In genomic region chr1:232192781-232193450, GRCh38 we compare ENCODE assay signal across 29 cellular contexts.
DNase-seq lines count a peak whose midpoint lies in the region; ATAC-seq, FAIRE-seq and TF ChIP-seq lines count a peak whose summit lies in the region.
"Had no signal": no experiment of that assay in that cellular context is flagged by ENCODE, and none has a peak within 500 bp of the region (broad histone marks: within the 10 kb centered on the region; RNA-seq: fewer than 3 reads in every experiment).

No MANE protein-coding gene starts in this region.

- ATAC-seq in SK-N-SH treated with all-trans-retinoic acid at 6 μM for 48 hours: peak; percentile 87
- peak; percentile 29 for ATAC-seq in left lung
- no peak for ATAC-seq in GM21381 (IDR thresholded peaks at IDR 0.05; ENCODE audit: unreplicated experiment)
- ATAC-seq: Right ventricle myocardium inferior; sciatic nerve; stimulated activated memory B cell treated with anti-CD40 and anti-IgM and Interleukin-4, amounts not matched to agents 10 μg/mL and 1 μg/mL and 100 μg/mL, for 72 hours had no signal

- CTCF ChIA-PET in CD8-positive, alpha-beta memory T cell (lab: Charles Lee): no interaction called here

- POLR2A ChIA-PET in CD8-positive, alpha-beta memory T cell (lab: Charles Lee): no interaction called here

- H3K4me3 ChIP-seq in left lung: no peak overlapping the region
- no peak overlapping the region for H3K4me3 ChIP-seq in CD8-positive, alpha-beta memory T cell (ENCODE audit: low read length)
- H3K4me3 ChIP-seq: adrenal gland, cardiac muscle cell, GM23248, upper lobe of left lung had no signal

- DNase-seq in EL (peak; percentile 28), left lung (no peak), activated gamma-delta T cell treated with Interleukin-2 at 50 U/mL for 16 hours (no peak), DMS79 treated with DMSO at 0.1 percent for 48 hours (lab: John Stamatoyannopoulos, UW) (no peak)
- no peak for DNase-seq in CD8-positive, alpha-beta memory T cell
- DNase-seq: ACHN; activated CD4-positive, alpha-beta T cell treated with anti-CD3 and anti-CD28 coated beads, Interleukin-2, amount 10 ng/mL, durations not matched to agents 24 days and 14 days; activated naive CD4-positive, alpha-beta T cell; activated T-cell treated with anti-CD3 and anti-CD28 coated beads, Interleukin-2, amount 50 U/mL, for 48 hours; BE2C; DMS153; GM23248; head of caudate nucleus; kidney glomerular epithelial cell; NCI-H187; NCI-H2171 treated with DMSO at 0.1 percent for 48 hours; NCI-H524 treated with DMSO at 0.1 percent for 48 hours; stimulated activated CD4-positive, alpha-beta T cell treated with anti-CD3 and anti-CD28 coated beads, Interleukin-4, amount 100 ng/mL, for 4 hours; upper lobe of left lung had no signal

- no peaks in the 10 kb centered on the region for H3K4me1 ChIP-seq in left lung
- no peaks in the 10 kb centered on the region for H3K4me1 ChIP-seq in CD8-positive, alpha-beta memory T cell (ENCODE audit: insufficient read depth, low read length)
- H3K4me1 ChIP-seq: BE2C had no signal

- H3K9me3 ChIP-seq in left lung: no peaks in the 10 kb centered on the region
- no peaks in the 10 kb centered on the region for H3K9me3 ChIP-seq in CD8-positive, alpha-beta memory T cell (ENCODE audit: low read length)
- H3K9me3 ChIP-seq: adrenal gland, BE2C, upper lobe of left lung had no signal

- intact Hi-C loops in left lung (cut with DNase I): no loop called here

- H3K27ac ChIP-seq in left lung: no peak overlapping the region
- H3K27ac ChIP-seq in CD8-positive, alpha-beta memory T cell (ENCODE audit: low read depth, low read length): no peak overlapping the region
- H3K27ac ChIP-seq: adrenal gland, cardiac muscle cell, GM23248, upper lobe of left lung had no signal

- no peaks in the 10 kb centered on the region for H3K27me3 ChIP-seq in left lung
- H3K27me3 ChIP-seq in CD8-positive, alpha-beta memory T cell (ENCODE audit: insufficient read depth, low read length, poor library complexity, severe bottlenecking): no peaks in the 10 kb centered on the region
- H3K27me3 ChIP-seq: adrenal gland, BE2C, cardiac muscle cell, upper lobe of left lung had no signal

- no peak for TF ChIP-seq CTCF in left lung (IDR thresholded peaks at IDR 0.05)

- peak; percentile 81 for FAIRE-seq in endometrium (lab: Jason Lieb, UNC)
- FAIRE-seq: GM18507 had no signal

- peaks cover 0 to 9% (median 0%) of the 10 kb centered on the region in 3 donors for H3K36me3 Mint-ChIP-seq in CD8-positive, alpha-beta memory T cell
- H3K36me3 Mint-ChIP-seq: stimulated activated memory B cell treated with anti-CD40 and anti-IgM and Interleukin-4, amounts not matched to agents 10 μg/mL and 1 μg/mL and 100 μg/mL, for 72 hours had no signal

- no peaks in the 10 kb centered on the region for H3K9me3 Mint-ChIP-seq in CD8-positive, alpha-beta memory T cell
- H3K9me3 Mint-ChIP-seq: dendritic cell treated with granulocyte-macrophage colony-stimulating factor and Interleukin-4, amounts not matched to agents 40 ng/mL and 50 ng/mL, for 4 days; stimulated activated memory B cell treated with anti-CD40 and anti-IgM and Interleukin-4, amounts not matched to agents 10 μg/mL and 1 μg/mL and 100 μg/mL, for 72 hours had no signal

- peaks cover 5 to 14% of the 10 kb centered on the region in 2 donors for H3K27me3 Mint-ChIP-seq in CD8-positive, alpha-beta memory T cell
- H3K27me3 Mint-ChIP-seq: stimulated activated memory B cell treated with anti-CD40 and anti-IgM and Interleukin-4, amounts not matched to agents 10 μg/mL and 1 μg/mL and 100 μg/mL, for 72 hours had no signal

- H3K27ac Mint-ChIP-seq in CD8-positive, alpha-beta memory T cell: no peak overlapping the region
- H3K27ac Mint-ChIP-seq: activated CD4-positive, alpha-beta T cell treated with anti-CD3 and anti-CD28 coated beads, Interleukin-2, amount 10 ng/mL, durations not matched to agents 24 days and 14 days; dendritic cell treated with granulocyte-macrophage colony-stimulating factor and Interleukin-4, amounts not matched to agents 40 ng/mL and 50 ng/mL, for 4 days; stimulated activated memory B cell treated with anti-CD40 and anti-IgM and Interleukin-4, amounts not matched to agents 10 μg/mL and 1 μg/mL and 100 μg/mL, for 72 hours had no signal

- no peaks in the 10 kb centered on the region for H3K36me3 ChIP-seq in left lung
- H3K36me3 ChIP-seq in CD8-positive, alpha-beta memory T cell (ENCODE audit: insufficient read depth, low read length): no peaks in the 10 kb centered on the region
- H3K36me3 ChIP-seq: adrenal gland, BE2C, cardiac muscle cell, upper lobe of left lung had no signal

- H3K4me1 Mint-ChIP-seq in CD8-positive, alpha-beta memory T cell: no peaks in the 10 kb centered on the region
- H3K4me1 Mint-ChIP-seq: activated CD4-positive, alpha-beta T cell treated with anti-CD3 and anti-CD28 coated beads, Interleukin-2, amount 10 ng/mL, durations not matched to agents 24 days and 14 days; stimulated activated memory B cell treated with anti-CD40 and anti-IgM and Interleukin-4, amounts not matched to agents 10 μg/mL and 1 μg/mL and 100 μg/mL, for 72 hours had no signal

- no peak overlapping the region for H3K4me3 Mint-ChIP-seq in CD8-positive, alpha-beta memory T cell
- H3K4me3 Mint-ChIP-seq: activated CD4-positive, alpha-beta T cell treated with anti-CD3 and anti-CD28 coated beads, Interleukin-2, amount 10 ng/mL, durations not matched to agents 24 days and 14 days; dendritic cell treated with granulocyte-macrophage colony-stimulating factor and Interleukin-4, amounts not matched to agents 40 ng/mL and 50 ng/mL, for 4 days; stimulated activated memory B cell treated with anti-CD40 and anti-IgM and Interleukin-4, amounts not matched to agents 10 μg/mL and 1 μg/mL and 100 μg/mL, for 72 hours had no signal

TF ChIP-seq in SK-N-SH treated with all-trans-retinoic acid at 6 μM for 48 hours, 23 proteins besides CTCF, POLR2A, EP300 and RAD21:
- peak; percentile 69 for TF ChIP-seq ISL1 (CRISPR knock-in tag; IDR thresholded peaks at IDR 0.05)
- TF ChIP-seq TOX (CRISPR knock-in tag; IDR thresholded peaks at IDR 0.05; ENCODE audit: borderline replicate concordance): peak; percentile 34; the same call in 1 of the 2 replicates
- no peak for TF ChIP-seq ZNF565 (CRISPR knock-in tag; conservative IDR thresholded peaks at IDR 0.05; ENCODE audit: low read depth)
